23 cellular contexts compared by ENCODE assay signal in the genomic region with DNA sequence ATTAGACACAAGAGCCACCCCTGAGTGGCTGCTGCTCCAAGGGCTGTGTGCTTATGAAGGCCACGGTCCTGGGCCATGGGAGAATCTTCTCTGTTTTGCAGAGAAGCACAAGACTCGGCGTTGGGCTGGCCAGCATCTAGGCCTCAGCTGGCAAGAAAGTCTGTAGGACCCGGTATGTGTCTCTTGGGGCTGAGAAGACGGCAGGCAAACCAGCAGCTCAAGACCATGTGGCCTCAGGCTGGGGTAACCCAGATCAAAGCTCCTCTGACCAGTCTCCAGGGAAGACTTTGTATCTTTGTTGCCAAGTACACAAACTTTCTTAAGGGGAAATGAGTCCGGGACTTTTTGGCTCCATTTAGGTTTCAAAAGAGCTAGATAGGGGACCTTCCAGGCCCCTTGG.
DNase-seq lines count a peak whose midpoint lies in the region; ATAC-seq and TF ChIP-seq lines count a peak whose summit lies in the region.
"Had no signal": no experiment of that assay in that cellular context is flagged by ENCODE, and none has a peak within 500 bp of the region (broad histone marks: within the 10 kb centered on the region; RNA-seq: fewer than 3 reads in every experiment).

No MANE protein-coding gene starts in this region.

- no peak overlapping the region for H3K23ac ChIP-seq in mesendoderm (ENCODE audit: low read length)

- ATAC-seq in GM19328 (IDR thresholded peaks at IDR 0.05; ENCODE audit: unreplicated experiment): no peak
- ATAC-seq: activated CD8-positive, alpha-beta T cell treated with anti-CD3 and anti-CD28 coated beads, Interleukin-2, amount 10 ng/mL, durations not matched to agents 7 days and 5 days; activated T-cell treated with anti-CD3 and anti-CD28 coated beads, Interleukin-2, amount 50 U/mL, for 4 hours; psoas muscle had no signal

- DNase-seq in GM20000 (ENCODE audit: low spot score): peak; percentile 21
- DNase-seq in adipocyte (ENCODE audit: low read depth): no peak
- DNase-seq in mesenteric fat pad (ENCODE audit: low spot score): peak; percentile 65
- DNase-seq in mesendoderm: no peak
- DNase-seq in NCI-H510A (lab: John Stamatoyannopoulos, UW): no peak
- no peak for DNase-seq in stimulated activated naive CD4-positive, alpha-beta T cell (lab: John Stamatoyannopoulos, UW)
- DNase-seq: activated CD8-positive, alpha-beta T cell treated with anti-CD3 and anti-CD28 coated beads, Interleukin-2, amount 10 ng/mL, durations not matched to agents 7 days and 5 days; activated naive CD4-positive, alpha-beta T cell treated with anti-CD3 and anti-CD28 coated beads, Interleukin-2, amount 10 ng/mL, durations not matched to agents 7 days and 5 days; activated T-cell treated with anti-CD3 and anti-CD28 coated beads, Interleukin-2, amount 50 U/mL, for 4 hours; CD4-positive, alpha-beta T cell; DMS153; foreskin fibroblast; GM23248; NCI-H1436; NCI-H526 treated with DMSO at 0.1 percent for 48 hours; OCI-M1; stimulated activated CD4-positive, alpha-beta T cell treated with anti-CD3 and anti-CD28 coated beads, Interleukin-4, amount 100 ng/mL, for 4 hours; T1000 had no signal

- H4K5ac ChIP-seq in mesendoderm (ENCODE audit: low read length): no peak overlapping the region

- H3K56ac ChIP-seq in mesendoderm (ENCODE audit: low read length): no peak overlapping the region

- H2AK5ac ChIP-seq in mesendoderm (ENCODE audit: low read length): no peak overlapping the region

- H3K36me3 ChIP-seq in BLaER1: no peaks in the 10 kb centered on the region
- no peaks in the 10 kb centered on the region for H3K36me3 ChIP-seq in adipocyte (ENCODE audit: control insufficient read depth, insufficient read depth, low read length, severe bottlenecking)
- H3K36me3 ChIP-seq in mesendoderm (ENCODE audit: control insufficient read depth, insufficient read depth, low read length): no peaks in the 10 kb centered on the region

- H3K4me3 ChIP-seq in BLaER1 (no peak overlapping the region), adipocyte (ENCODE audit: low read length) (no peak overlapping the region), mesendoderm (ENCODE audit: low read length) (no peak overlapping the region)
- H3K4me3 ChIP-seq: GM23248, hepatocyte, psoas muscle, SK-N-MC had no signal

- H2BK15ac ChIP-seq in mesendoderm (replicated peaks; ENCODE audit: low read depth): no peak overlapping the region

- H3K4me1 ChIP-seq in BLaER1 (peaks cover 55% of the 10 kb centered on the region), adipocyte (ENCODE audit: control insufficient read depth, insufficient read depth, low read length) (peaks cover 26% of the 10 kb centered on the region), mesendoderm (ENCODE audit: control insufficient read depth, low read depth, low read length) (no peaks in the 10 kb centered on the region)
- H3K4me1 ChIP-seq: psoas muscle had no signal

- no peak overlapping the region for H2BK5ac ChIP-seq in mesendoderm (ENCODE audit: low read length)

- H4K20me1 ChIP-seq in BLaER1: no peaks in the 10 kb centered on the region

- H3K9ac ChIP-seq in BLaER1: peak overlapping the region; percentile 47
- H3K9ac ChIP-seq in adipocyte (ENCODE audit: low read length): peak overlapping the region; percentile 55
- H3K9ac ChIP-seq in mesendoderm (ENCODE audit: low read length): no peak overlapping the region
- H3K9ac ChIP-seq: GM23248 had no signal

- H3K27ac ChIP-seq in BLaER1: peak overlapping the region; percentile 70
- H3K27ac ChIP-seq in mesendoderm (ENCODE audit: low read depth, low read length): no peak overlapping the region
- H3K27ac ChIP-seq: GM23248, hepatocyte, psoas muscle, SK-N-MC had no signal

- no peaks in the 10 kb centered on the region for H3K27me3 ChIP-seq in BLaER1
- H3K27me3 ChIP-seq in adipocyte (replicated peaks; ENCODE audit: control insufficient read depth, insufficient read depth, low read length): no peaks in the 10 kb centered on the region
- no peaks in the 10 kb centered on the region for H3K27me3 ChIP-seq in mesendoderm (ENCODE audit: insufficient read depth, low read length, poor library complexity)
- H3K27me3 ChIP-seq: hepatocyte had no signal

- no peaks in the 10 kb centered on the region for H3K9me3 ChIP-seq in BLaER1
- H3K9me3 ChIP-seq in adipocyte (ENCODE audit: control insufficient read depth, low read length): no peaks in the 10 kb centered on the region
- H3K9me3 ChIP-seq: psoas muscle had no signal

- no peak overlapping the region for H3K4ac ChIP-seq in mesendoderm (ENCODE audit: low read depth, low read length)

- H3K18ac ChIP-seq in mesendoderm (ENCODE audit: low read length): no peak overlapping the region

- no peaks in the 10 kb centered on the region for H3K79me1 ChIP-seq in mesendoderm (ENCODE audit: low read length)

- H3K4me2 ChIP-seq in BLaER1 (peak overlapping the region; percentile 64), mesendoderm (ENCODE audit: low read length) (no peak overlapping the region)
- H3K4me2 ChIP-seq: hepatocyte had no signal

- TF ChIP-seq CTCF in GM20000 (IDR thresholded peaks at IDR 0.05; ENCODE audit: extremely low read depth, missing control alignments): no peak

- no peaks in the 10 kb centered on the region for H3K79me2 ChIP-seq in mesendoderm (ENCODE audit: control insufficient read depth, insufficient read depth, low read length)
- H3K79me2 ChIP-seq: hepatocyte had no signal

- WGBS in mesendoderm (ENCODE audit: extremely low coverage, insufficient coverage, low lambda C conversion rate): no CpG with 5 or more reads among the region's 6 CpGs

- no peak overlapping the region for H4K8ac ChIP-seq in mesendoderm (ENCODE audit: low read depth, low read length)

- no peak overlapping the region for H2BK120ac ChIP-seq in mesendoderm (ENCODE audit: low read depth, low read length)

Comparison
In these comparisons a context has a peak if more than half of its experiments do, and no peak if none do; other contexts are left out.
1. DNase-seq: peak in GM20000 (single experiment) and mesenteric fat pad (single experiment); none in adipocyte (single experiment), mesendoderm (single experiment), NCI-H510A (single experiment) and stimulated activated naive CD4-positive, alpha-beta T cell (0 of 6).